ENCODE assay signal across 8 cellular contexts in the genomic region with DNA sequence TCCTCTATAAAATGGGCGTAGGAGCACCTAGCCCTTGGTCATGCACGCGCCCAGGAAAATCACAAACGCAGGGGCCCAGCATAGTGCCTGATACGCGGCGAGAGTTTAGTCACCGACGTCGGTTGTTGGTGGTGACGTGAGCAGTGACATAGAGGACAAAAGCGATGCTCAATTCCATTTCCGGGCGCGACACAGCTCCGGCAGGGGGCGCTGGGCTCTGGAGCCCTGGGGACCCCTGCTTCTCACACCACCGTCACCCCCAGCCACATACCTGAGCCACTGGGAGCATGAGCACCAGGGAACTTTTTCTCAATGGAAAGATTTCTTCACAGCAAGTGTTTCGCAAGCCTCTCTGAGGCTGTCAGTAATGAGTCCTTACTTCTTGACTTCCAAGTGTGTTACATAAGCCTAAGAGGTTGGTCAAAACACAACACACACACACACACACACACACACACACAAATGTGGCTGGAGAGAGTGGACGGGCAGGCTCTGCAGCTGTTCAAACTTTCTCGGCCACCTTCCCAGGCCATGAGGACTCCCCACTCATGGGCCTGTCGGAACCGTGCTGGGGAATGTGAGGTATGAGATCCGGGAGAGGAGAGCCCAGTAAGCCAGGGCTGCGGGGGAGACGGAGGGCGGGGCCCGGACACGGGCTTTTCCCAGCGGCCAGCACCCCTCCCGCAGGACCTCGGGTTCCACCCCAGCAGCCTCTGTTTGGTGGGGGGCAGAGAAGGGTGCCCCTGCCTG. TPM values are rescaled to one million over a fixed set of nuclear protein-coding genes. Genes with fewer than 3 reads are reported as not detected.
DNase-seq lines count a peak whose midpoint lies in the region; ATAC-seq and TF ChIP-seq lines count a peak whose summit lies in the region.

No MANE protein-coding gene starts in this region.

- POLR2A ChIA-PET in BJ (lab: Charles Lee) (interaction anchor here (0.6 kb wide), 1 partner anchor 123 kb away, joined by 5 read pairs; no protein-coding TSS in a partner anchor), PC-9 (lab: Charles Lee; ENCODE audit: unreplicated experiment) (interaction anchor here (1.0 to 1.1 kb wide), 2 partner anchors 145 to 194 kb away, joined by 3 to 4 read pairs; no protein-coding TSS in a partner anchor)

- no peak for ATAC-seq in HG02763 (IDR thresholded peaks at IDR 0.05; ENCODE audit: unreplicated experiment)

- H3K9me3 ChIP-seq in PC-9 (ENCODE audit: insufficient read depth, low read depth), result no peaks in the 10 kb centered on the region

- peaks cover 62% of the 10 kb centered on the region for H3K4me1 ChIP-seq in PC-9 (replicated peaks; ENCODE audit: insufficient read depth)

- DNase-seq in BJ (ENCODE audit: low read depth) (peak; percentile 89), PC-9 (peak; percentile 93 to 97), fibroblast of gingiva (ENCODE audit: low read depth) (peak; percentile 94), occipital lobe (lab: John Stamatoyannopoulos, UW) (peak; percentile 15), KG1 (lab: John Stamatoyannopoulos, UW) (no peak), NCI-H2196 (lab: John Stamatoyannopoulos, UW; ENCODE audit: unreplicated experiment) (no peak), HK-2 (ENCODE audit: unreplicated experiment) (no peak)

- intact Hi-C loops in PC-9 (cut with micrococcal nuclease; ENCODE audit: unreplicated experiment), result loop anchor here (1.0 to 2.0 kb wide), 4 partner anchors 53 to 195 kb away; no protein-coding TSS in a partner anchor

- H4K20me1 ChIP-seq in PC-9 (ENCODE audit: insufficient read depth), result no peaks in the 10 kb centered on the region

- H3K36me3 ChIP-seq in BJ (ENCODE audit: control insufficient read depth, insufficient read depth, low read length), result no peaks in the 10 kb centered on the region
- H3K36me3 ChIP-seq in PC-9 (ENCODE audit: low read depth), result no peaks in the 10 kb centered on the region

- H3K79me2 ChIP-seq in PC-9 (ENCODE audit: low read depth), result 0 out of 2 replicates have a peak, but pooled peaks cover 5% of the 10 kb centered on the region

- H3K4me3 ChIP-seq in BJ (ENCODE audit: low read depth, low read length) (no peak overlapping the region), PC-9 (peak overlapping the region; percentile 58; the same call in 1 of the 2 replicates)

- peak overlapping the region; percentile 85 for H3K4me2 ChIP-seq in PC-9

- peak; percentile 53 for TF ChIP-seq CTCF in BJ (IDR thresholded peaks at IDR 0.05; ENCODE audit: insufficient read depth, low read depth, low read length)
- TF ChIP-seq CTCF in PC-9 (conservative IDR thresholded peaks at IDR 0.05), result peak; percentile 84

- peak overlapping the region; percentile 88 for H3K27ac ChIP-seq in PC-9

- CTCF ChIA-PET in BJ (lab: Yijun Ruan, JAX) (interaction anchor here (1.0 to 3.9 kb wide), 5 partner anchors 24 to 199 kb away, joined by 3 to 20 read pairs (median 6); no protein-coding TSS in a partner anchor), PC-9 (lab: Charles Lee) (interaction anchor here (0.5 to 0.7 kb wide), 4 partner anchors 53 to 1136 kb away, joined by 3 to 8 read pairs (median 4); no protein-coding TSS in a partner anchor)

- H3F3A ChIP-seq in PC-9 (ENCODE audit: insufficient read depth, low read depth), result peaks cover 44% of the 10 kb centered on the region

- BruUV-seq in PC-9 (replicated peaks; lab: Mats Ljungman, UMichigan), result no TSS peak

- no peaks in the 10 kb centered on the region for H3K27me3 ChIP-seq in BJ (ENCODE audit: control insufficient read depth, insufficient read depth, low read length)
- H3K27me3 ChIP-seq in PC-9 (ENCODE audit: insufficient read depth, low read depth), result no peaks in the 10 kb centered on the region

- no peaks in the 10 kb centered on the region for H3K9me2 ChIP-seq in PC-9 (ENCODE audit: insufficient read depth)

- H2AFZ ChIP-seq in PC-9, result peak overlapping the region; percentile 65

RNA-seq across cellular contexts. Expression of a gene that starts 36.9 kb away (rescaled TPM):
- not detected in 2 replicates for polyA plus RNA-seq in BJ (2011; rRNA removed)
- polyA minus RNA-seq in BJ (2011; rRNA and poly(A)+ RNA removed), result not detected in 2 replicates
- not detected in 2 replicates for total RNA-seq in PC-9 (2021)
- not detected for total RNA-seq in occipital lobe

Comparison
In these comparisons a context has a peak if more than half of its experiments do, and no peak if none do; other contexts are left out.
1. DNase-seq: peak in BJ (single experiment), PC-9 (2 of 2), fibroblast of gingiva (single experiment) and occipital lobe (single experiment); none in KG1 (single experiment), NCI-H2196 (single experiment) and HK-2 (single experiment).